9 cellular contexts compared by ENCODE assay signal in the genomic region with DNA sequence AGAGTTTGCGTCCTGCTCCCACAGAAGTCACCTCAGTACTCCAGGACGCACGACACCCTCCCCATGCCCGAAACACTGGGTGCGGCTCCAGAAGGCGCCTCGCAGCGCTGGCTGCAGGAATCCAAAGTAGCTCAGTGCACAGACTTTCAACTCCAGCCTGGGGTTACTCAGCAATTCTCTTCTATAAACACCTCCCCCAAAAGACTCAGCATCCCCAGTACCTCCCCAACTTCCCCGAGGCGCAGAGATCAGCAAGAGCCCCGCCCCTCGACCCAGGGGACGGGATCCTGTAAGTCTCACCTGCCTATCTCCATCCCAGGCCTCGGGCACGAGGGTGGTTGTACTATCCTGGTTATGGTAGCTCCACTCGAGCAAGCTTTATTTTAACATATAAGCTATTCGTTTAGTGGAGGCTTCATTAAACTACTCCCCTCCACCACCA.
DNase-seq lines count a peak whose midpoint lies in the region; ATAC-seq and TF ChIP-seq lines count a peak whose summit lies in the region.
"Had no signal": no experiment of that assay in that cellular context is flagged by ENCODE, and none has a peak within 500 bp of the region (broad histone marks: within the 10 kb centered on the region; RNA-seq: fewer than 3 reads in every experiment).

No MANE protein-coding gene starts in this region.

- no peak for TF ChIP-seq CTCF in suprapubic skin (IDR thresholded peaks at IDR 0.05)

- H3K4me1 ChIP-seq in right cardiac atrium (ENCODE audit: control insufficient read depth, insufficient read depth, low read length) (peaks cover 6% of the 10 kb centered on the region), suprapubic skin (peaks cover 34% of the 10 kb centered on the region)

- H3K4me3 ChIP-seq in right cardiac atrium (ENCODE audit: low read length), result peak overlapping the region; percentile 21
- peak overlapping the region; percentile 60 for H3K4me3 ChIP-seq in suprapubic skin

- POLR2A ChIA-PET in activated CD4-positive, alpha-beta memory T cell treated with anti-CD3 and anti-CD28 coated beads, Interleukin-2, amount 10 ng/mL, durations not matched to agents 7 days and 5 days (lab: Charles Lee), result no interaction called here

- DNase-seq in activated naive CD4-positive, alpha-beta T cell treated with anti-CD3 and anti-CD28 coated beads, Interleukin-2, amount 10 ng/mL, durations not matched to agents 7 days and 5 days, result peak; percentile 32
- no peak for DNase-seq in activated naive CD4-positive, alpha-beta T cell (lab: John Stamatoyannopoulos, UW)
- no peak for DNase-seq in activated CD4-positive, alpha-beta memory T cell treated with anti-CD3 and anti-CD28 coated beads, Interleukin-2, amount 10 ng/mL, durations not matched to agents 7 days and 5 days
- no peak for DNase-seq in right cardiac atrium
- DNase-seq in suprapubic skin (ENCODE audit: low spot score in 2 of 2), result no peak
- DNase-seq in NCI-H2029 treated with DMSO at 0.1 percent for 48 hours (lab: John Stamatoyannopoulos, UW), result no peak
- no peak for DNase-seq in erythroblast (lab: John Stamatoyannopoulos, UW)
- DNase-seq in DMS 273 treated with DMSO at 0.1 percent for 48 hours (lab: John Stamatoyannopoulos, UW), result no peak

- ATAC-seq in right cardiac atrium, result no peak

- TF ChIP-seq POLR2A in suprapubic skin (IDR thresholded peaks at IDR 0.05), result no peak
- no peak for TF ChIP-seq POLR2A in erythroblast (IDR thresholded peaks at IDR 0.05; ENCODE audit: low read length)

- H3K27me3 Mint-ChIP-seq in activated naive CD4-positive, alpha-beta T cell treated with anti-CD3 and anti-CD28 coated beads, Interleukin-2, amount 10 ng/mL, durations not matched to agents 7 days and 5 days, result peaks cover 48% of the 10 kb centered on the region
- peaks cover 35% of the 10 kb centered on the region for H3K27me3 Mint-ChIP-seq in activated CD4-positive, alpha-beta memory T cell treated with anti-CD3 and anti-CD28 coated beads, Interleukin-2, amount 10 ng/mL, durations not matched to agents 7 days and 5 days

- TF ChIP-seq EP300 in suprapubic skin (IDR thresholded peaks at IDR 0.05), result no peak

- H3K4me1 Mint-ChIP-seq in activated naive CD4-positive, alpha-beta T cell treated with anti-CD3 and anti-CD28 coated beads, Interleukin-2, amount 10 ng/mL, durations not matched to agents 7 days and 5 days, result peaks cover 26% of the 10 kb centered on the region
- H3K4me1 Mint-ChIP-seq in activated CD4-positive, alpha-beta memory T cell treated with anti-CD3 and anti-CD28 coated beads, Interleukin-2, amount 10 ng/mL, durations not matched to agents 7 days and 5 days, result peaks cover 22% of the 10 kb centered on the region

- H3K36me3 ChIP-seq in suprapubic skin, result no peaks in the 10 kb centered on the region

- 15% methylated on average over 17 of the region's 17 CpGs for WGBS in right cardiac atrium
- 34% methylated on average over 17 of the region's 17 CpGs for WGBS in suprapubic skin

- CTCF ChIA-PET in activated naive CD4-positive, alpha-beta T cell treated with anti-CD3 and anti-CD28 coated beads, Interleukin-2, amount 10 ng/mL, durations not matched to agents 7 days and 5 days (lab: Charles Lee), result interaction anchor here (0.5 to 1.4 kb wide), 2 partner anchors 25 to 357 kb away, joined by 3 to 5 read pairs; no protein-coding TSS in a partner anchor
- CTCF ChIA-PET in activated CD4-positive, alpha-beta memory T cell treated with anti-CD3 and anti-CD28 coated beads, Interleukin-2, amount 10 ng/mL, durations not matched to agents 7 days and 5 days (lab: Charles Lee), result interaction anchor here (0.8 kb wide), 1 partner anchor 21 kb away, joined by 3 read pairs; no protein-coding TSS in a partner anchor

- H3K27ac Mint-ChIP-seq in activated naive CD4-positive, alpha-beta T cell treated with anti-CD3 and anti-CD28 coated beads, Interleukin-2, amount 10 ng/mL, durations not matched to agents 7 days and 5 days, result no peak overlapping the region
- no peak overlapping the region for H3K27ac Mint-ChIP-seq in activated CD4-positive, alpha-beta memory T cell treated with anti-CD3 and anti-CD28 coated beads, Interleukin-2, amount 10 ng/mL, durations not matched to agents 7 days and 5 days

- intact Hi-C loops in right cardiac atrium (cut with DNase I), result no loop called here

- H3K36me3 Mint-ChIP-seq in activated naive CD4-positive, alpha-beta T cell treated with anti-CD3 and anti-CD28 coated beads, Interleukin-2, amount 10 ng/mL, durations not matched to agents 7 days and 5 days, result no peaks in the 10 kb centered on the region
- H3K36me3 Mint-ChIP-seq in activated CD4-positive, alpha-beta memory T cell treated with anti-CD3 and anti-CD28 coated beads, Interleukin-2, amount 10 ng/mL, durations not matched to agents 7 days and 5 days (ENCODE audit: low read depth), result no peaks in the 10 kb centered on the region

- H3K9me3 Mint-ChIP-seq in activated naive CD4-positive, alpha-beta T cell treated with anti-CD3 and anti-CD28 coated beads, Interleukin-2, amount 10 ng/mL, durations not matched to agents 7 days and 5 days, result no peaks in the 10 kb centered on the region
- H3K9me3 Mint-ChIP-seq in activated CD4-positive, alpha-beta memory T cell treated with anti-CD3 and anti-CD28 coated beads, Interleukin-2, amount 10 ng/mL, durations not matched to agents 7 days and 5 days, result no peaks in the 10 kb centered on the region

- H3K27me3 ChIP-seq in right cardiac atrium (ENCODE audit: control insufficient read depth, insufficient read depth) (no peaks in the 10 kb centered on the region), suprapubic skin (peaks cover 26% of the 10 kb centered on the region)

- H3K4me3 Mint-ChIP-seq in activated naive CD4-positive, alpha-beta T cell treated with anti-CD3 and anti-CD28 coated beads, Interleukin-2, amount 10 ng/mL, durations not matched to agents 7 days and 5 days, result peak overlapping the region; percentile 33
- H3K4me3 Mint-ChIP-seq in activated CD4-positive, alpha-beta memory T cell treated with anti-CD3 and anti-CD28 coated beads, Interleukin-2, amount 10 ng/mL, durations not matched to agents 7 days and 5 days, result peak overlapping the region; percentile 4

- H3K27ac ChIP-seq in right cardiac atrium (ENCODE audit: low read length) (no peak overlapping the region), suprapubic skin (no peak overlapping the region)
- H3K27ac ChIP-seq: epithelial cell of prostate had no signal

- H3K9me3 ChIP-seq in right cardiac atrium (ENCODE audit: control insufficient read depth, low read length), result no peaks in the 10 kb centered on the region
- H3K9me3 ChIP-seq in suprapubic skin, result no peaks in the 10 kb centered on the region
